17 cellular contexts compared by ENCODE assay signal in genomic region chr4:6441202-6441582, GRCh38. TPM values are rescaled to one million over a fixed set of nuclear protein-coding genes. Genes with fewer than 3 reads are reported as not detected.
DNase-seq lines count a peak whose midpoint lies in the region; ATAC-seq and TF ChIP-seq lines count a peak whose summit lies in the region.
"Had no signal": no experiment of that assay in that cellular context is flagged by ENCODE, and none has a peak within 500 bp of the region (broad histone marks: within the 10 kb centered on the region; RNA-seq: fewer than 3 reads in every experiment).

No MANE protein-coding gene starts in this region.

- H3K4me3 ChIP-seq in RWPE2 (ENCODE audit: severe bottlenecking), result no peak overlapping the region
- H3K4me3 ChIP-seq: HAP-1 had no signal

- ATAC-seq in left cardiac atrium (no peak), RWPE2 (ENCODE audit: low read depth) (no peak)

- no peak overlapping the region for H3K27ac Mint-ChIP-seq in nephron progenitor cell
- H3K27ac Mint-ChIP-seq: B cell; CD4-positive, alpha-beta T cell had no signal

- H3K4me1 ChIP-seq in RWPE2 (ENCODE audit: insufficient read depth, poor library complexity, severe bottlenecking), result no peaks in the 10 kb centered on the region
- H3K4me1 ChIP-seq: Caco-2, HAP-1 had no signal

- H3K36me3 Mint-ChIP-seq in nephron progenitor cell (ENCODE audit: low read depth), result no peaks in the 10 kb centered on the region

- peaks cover 3% of the 10 kb centered on the region for H3K9me3 Mint-ChIP-seq in nephron progenitor cell
- H3K9me3 Mint-ChIP-seq: CD4-positive, alpha-beta T cell had no signal

- H3K27me3 Mint-ChIP-seq in nephron progenitor cell (ENCODE audit: low read depth, poor library complexity), result peaks cover 26% of the 10 kb centered on the region

- peaks cover 5% of the 10 kb centered on the region for H3K4me1 Mint-ChIP-seq in nephron progenitor cell
- H3K4me1 Mint-ChIP-seq: B cell had no signal

- H3K4me3 Mint-ChIP-seq in nephron progenitor cell, result no peak overlapping the region
- H3K4me3 Mint-ChIP-seq: B cell; CD4-positive, alpha-beta T cell had no signal

- no peak overlapping the region for H3K27ac ChIP-seq in RWPE2 (ENCODE audit: poor library complexity, severe bottlenecking)
- H3K27ac ChIP-seq: C4-2B had no signal

- TF ChIP-seq CTCF in RWPE2 (IDR thresholded peaks at IDR 0.05; ENCODE audit: poor library complexity, severe bottlenecking) (no peak), nephron progenitor cell (IDR thresholded peaks at IDR 0.05) (no peak)

- H3K36me3 ChIP-seq in RWPE2 (ENCODE audit: low read depth), result no peaks in the 10 kb centered on the region
- H3K36me3 ChIP-seq: HAP-1 had no signal

- no peaks in the 10 kb centered on the region for H3K9me3 ChIP-seq in RWPE2 (ENCODE audit: severe bottlenecking)
- H3K9me3 ChIP-seq: Caco-2, HAP-1 had no signal

- peak; percentile 55 for DNase-seq in cardiac septum (ENCODE audit: low spot score)
- no peak for DNase-seq in left cardiac atrium
- peak; percentile 22 for DNase-seq in RWPE2 (ENCODE audit: low spot score)
- DNase-seq in posterior vena cava (ENCODE audit: low spot score), result peak; percentile 67
- DNase-seq in NCI-H2029 (lab: John Stamatoyannopoulos, UW), result no peak
- no peak for DNase-seq in AG20443 (ENCODE audit: low spot score)
- no peak for DNase-seq in nephron progenitor cell
- DNase-seq: 8988T; Caco-2; CD4-positive, alpha-beta T cell; DMS153; DMS79; GDM1 had no signal

- no peaks in the 10 kb centered on the region for H3K27me3 ChIP-seq in RWPE2 (ENCODE audit: insufficient read depth, poor library complexity, severe bottlenecking)

- intact Hi-C loops in cardiac septum (cut with DNase I) (no loop called here), left cardiac atrium (cut with DNase I) (no loop called here), posterior vena cava (cut with DNase I) (no loop called here)

RNA-seq across cellular contexts. Expression of gene PPP2R2C, which starts 31.2 kb away (rescaled TPM):
- total RNA-seq in cardiac septum, result 5.5 TPM
- 1 to 10 TPM; 4.8 to 5.2 TPM for total RNA-seq in left cardiac atrium
- 10 to 100 TPM in 1 of 2 donors, 1 to 10 TPM in 1; 3.9 to 18.3 TPM for total RNA-seq in posterior vena cava
- total RNA-seq: A673; B cell; Caco-2; CD4-positive, alpha-beta T cell had no signal

Comparison
In these comparisons a context has a peak if more than half of its experiments do, and no peak if none do; other contexts are left out.
1. DNase-seq: peak in cardiac septum (single experiment), RWPE2 (single experiment) and posterior vena cava (single experiment); none in left cardiac atrium (single experiment), NCI-H2029 (single experiment), AG20443 (single experiment) and nephron progenitor cell (single experiment).